In the genomic region with DNA sequence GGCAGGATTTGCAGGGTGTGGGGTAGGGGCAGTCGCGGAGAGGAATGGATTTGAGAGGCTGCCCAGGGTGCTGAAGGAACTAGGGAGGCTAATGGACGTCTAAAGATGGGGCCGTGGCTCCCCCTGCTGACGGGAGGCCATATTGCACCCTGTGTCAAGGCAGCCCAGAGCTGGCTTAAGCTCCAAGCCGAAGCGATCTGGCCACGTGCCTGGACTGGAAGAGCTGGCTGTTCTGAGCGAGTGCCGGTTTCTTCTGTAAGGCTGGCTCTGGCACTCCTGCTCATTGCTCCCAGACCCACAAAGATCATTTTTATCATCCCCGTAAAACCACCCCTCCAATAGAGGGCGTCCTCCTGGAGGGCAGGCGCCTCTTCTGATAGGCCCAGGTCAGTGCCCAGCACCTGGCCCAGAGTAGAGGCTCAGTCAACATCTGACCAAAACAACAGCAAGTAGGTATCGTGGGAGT, we compare ENCODE assay signal across 8 cellular contexts. TPM values are rescaled to one million over a fixed set of nuclear protein-coding genes. Genes with fewer than 3 reads are reported as not detected.
DNase-seq lines count a peak whose midpoint lies in the region; ATAC-seq, FAIRE-seq and TF ChIP-seq lines count a peak whose summit lies in the region.

No MANE protein-coding gene starts in this region.

- H3K79me2 ChIP-seq in hepatocyte, result no peaks in the 10 kb centered on the region

- H3K27ac ChIP-seq in hepatocyte, result no peak overlapping the region

- peak; percentile 66 for TF ChIP-seq CTCF in hepatocyte (IDR thresholded peaks at IDR 0.05; ENCODE audit: poor library complexity)

- peak; percentile 84 for FAIRE-seq in GM19239 (lab: Jason Lieb, UNC)

- H4K20me1 ChIP-seq in hepatocyte (ENCODE audit: insufficient read depth, poor library complexity, severe bottlenecking), result no peaks in the 10 kb centered on the region

- H3K4me3 ChIP-seq in hepatocyte, result no peak overlapping the region

- H3K27me3 ChIP-seq in hepatocyte, result no peaks in the 10 kb centered on the region

- intact Hi-C loops in sciatic nerve (cut with DNase I), result loop anchor here (5.0 kb wide), 1 partner anchor 131 kb away; no protein-coding TSS in a partner anchor

- no peak overlapping the region for H2AFZ ChIP-seq in hepatocyte

- no peaks in the 10 kb centered on the region for H3K9me3 ChIP-seq in hepatocyte (ENCODE audit: low read depth)

- no peak overlapping the region for H3K4me2 ChIP-seq in hepatocyte

- H3K4me1 ChIP-seq in hepatocyte (ENCODE audit: insufficient read depth), result no peaks in the 10 kb centered on the region

- 58% methylated on average over 14 of the region's 14 CpGs for WGBS in hepatocyte (ENCODE audit: low lambda C conversion rate, missing lambda C conversion rate)

- ATAC-seq in sciatic nerve (peak; percentile 83), HG02970 (IDR thresholded peaks at IDR 0.05; ENCODE audit: low FRiP score, unreplicated experiment) (no peak)

- no peaks in the 10 kb centered on the region for H3K36me3 ChIP-seq in hepatocyte (replicated peaks; ENCODE audit: insufficient read depth, low read depth)

- H3K9me2 ChIP-seq in hepatocyte (replicated peaks; ENCODE audit: insufficient read depth), result no peaks in the 10 kb centered on the region

- DNase-seq in AG20443 (ENCODE audit: low spot score) (peak; percentile 80), GM19239 (ENCODE audit: insufficient read length, low spot score) (peak; percentile 65), NCI-H1105 (lab: John Stamatoyannopoulos, UW) (peak; percentile 79), T-helper 9 cell (peak; percentile 75), anterior cingulate cortex (lab: John Stamatoyannopoulos, UW) (peak in 57 of 58 donors; percentile 10 to 92 (median 76)), hepatocyte (ENCODE audit: low spot score) (peak; percentile 91), sciatic nerve (ENCODE audit: low spot score) (peak; percentile 90)

RNA-seq across cellular contexts. Expression of gene PNCK, which starts 5.6 kb away (rescaled TPM):
- total RNA-seq in hepatocyte (2.2 and 2.8 TPM in 2 replicates), sciatic nerve (1.6 TPM)
- 0.28 and 1.9 TPM in 2 replicates for polyA plus RNA-seq in hepatocyte

RNA-seq across cellular contexts. Expression of gene SLC6A8, which starts 19.8 kb away (rescaled TPM):
- total RNA-seq in hepatocyte, result 19.5 and 28.4 TPM in 2 replicates
- 32.5 and 36.7 TPM in 2 replicates for polyA plus RNA-seq in hepatocyte
- 23.2 TPM for total RNA-seq in sciatic nerve

RNA-seq across cellular contexts. Expression of gene DUSP9, which starts 21.0 kb away (rescaled TPM):
- total RNA-seq in hepatocyte, result 86.2 and 87.3 TPM in 2 replicates
- 48.2 and 75.5 TPM in 2 replicates for polyA plus RNA-seq in hepatocyte
- 0.13 TPM for total RNA-seq in sciatic nerve

RNA-seq across cellular contexts. Expression of gene BCAP31, which starts 56.2 kb away (rescaled TPM):
- total RNA-seq in hepatocyte (146 and 227 TPM in 2 replicates), sciatic nerve (124 TPM)
- polyA plus RNA-seq in hepatocyte, result 343 and 351 TPM in 2 replicates

RNA-seq across cellular contexts. Expression of gene ABCD1, which starts 56.7 kb away (rescaled TPM):
- total RNA-seq in hepatocyte (8.3 and 10.5 TPM in 2 replicates), sciatic nerve (10.1 TPM)
- 14.2 and 14.8 TPM in 2 replicates for polyA plus RNA-seq in hepatocyte

Comparison
In these comparisons a context has a peak if more than half of its experiments do, and no peak if none do; other contexts are left out.
1. RNA of gene DUSP9, which starts 21.0 kb away (total RNA-seq): 86.2 to 87.3 TPM in hepatocyte; 0.13 TPM in sciatic nerve (single experiment); every median in the first group is over 10 times any median in the second.
2. Peak in every context shown above with its lines, with median percentiles within 50 percentile points of each other: DNase-seq.